In the genomic region with DNA sequence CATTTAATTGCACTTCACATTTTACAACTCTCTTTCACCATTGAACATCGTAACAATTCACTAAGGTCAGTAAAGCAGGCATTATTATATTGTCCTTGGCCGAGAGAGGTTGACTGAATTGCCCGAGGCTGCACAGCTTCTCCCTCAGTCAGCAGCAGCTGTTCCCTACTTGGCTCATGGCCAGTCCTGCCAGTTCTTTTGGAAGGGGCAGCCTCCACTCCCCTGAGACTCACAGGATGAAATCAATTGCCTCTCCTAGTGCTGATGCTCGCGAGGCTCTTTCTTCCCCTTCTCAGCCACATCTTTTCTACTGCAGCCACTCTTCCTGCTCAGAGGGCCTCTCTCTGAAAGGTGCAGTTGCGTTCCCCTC, we compare ENCODE assay signal across 9 cellular contexts.
DNase-seq lines count a peak whose midpoint lies in the region; ATAC-seq lines count a peak whose summit lies in the region.
"Had no signal": no experiment of that assay in that cellular context is flagged by ENCODE, and none has a peak within 500 bp of the region (broad histone marks: within the 10 kb centered on the region; RNA-seq: fewer than 3 reads in every experiment).

No MANE protein-coding gene starts in this region.

- peak overlapping the region; percentile 32 for H3K4me3 ChIP-seq in thymus (ENCODE audit: low read length)
- H3K4me3 ChIP-seq: SJSA1 had no signal

- no peaks in the 10 kb centered on the region for H3K36me3 ChIP-seq in thymus (ENCODE audit: control insufficient read depth, insufficient read depth)
- H3K36me3 ChIP-seq: SJSA1 had no signal

- no peaks in the 10 kb centered on the region for H3K36me3 Mint-ChIP-seq in activated naive CD4-positive, alpha-beta T cell treated with anti-CD3 and anti-CD28 coated beads, Interleukin-2, amount 50 U/mL, for 24 hours

- H3K4me1 Mint-ChIP-seq in activated naive CD4-positive, alpha-beta T cell treated with anti-CD3 and anti-CD28 coated beads, Interleukin-2, amount 50 U/mL, for 24 hours, result peaks cover 63% of the 10 kb centered on the region

- H3K27ac ChIP-seq in thymus (ENCODE audit: low read depth), result peak overlapping the region; percentile 21
- H3K27ac ChIP-seq: SJSA1 had no signal

- intact Hi-C loops in sciatic nerve (cut with DNase I), result no loop called here

- H3K9me3 Mint-ChIP-seq in activated naive CD4-positive, alpha-beta T cell treated with anti-CD3 and anti-CD28 coated beads, Interleukin-2, amount 50 U/mL, for 24 hours, result no peaks in the 10 kb centered on the region

- no peaks in the 10 kb centered on the region for H3K9me3 ChIP-seq in thymus (ENCODE audit: control insufficient read depth)

- H3K4me1 ChIP-seq in thymus (ENCODE audit: control insufficient read depth, insufficient read depth, low read length), result peaks cover 47% of the 10 kb centered on the region
- H3K4me1 ChIP-seq: SJSA1 had no signal

- WGBS in thymus, result 8% methylated on average over 6 of the region's 6 CpGs

- H3K27me3 ChIP-seq in thymus (ENCODE audit: control insufficient read depth, insufficient read depth), result no peaks in the 10 kb centered on the region

- no peaks in the 10 kb centered on the region for H3K27me3 Mint-ChIP-seq in activated naive CD4-positive, alpha-beta T cell treated with anti-CD3 and anti-CD28 coated beads, Interleukin-2, amount 50 U/mL, for 24 hours

- peak overlapping the region; percentile 19 for H3K27ac Mint-ChIP-seq in activated naive CD4-positive, alpha-beta T cell treated with anti-CD3 and anti-CD28 coated beads, Interleukin-2, amount 50 U/mL, for 24 hours

- H3K4me3 Mint-ChIP-seq in activated naive CD4-positive, alpha-beta T cell treated with anti-CD3 and anti-CD28 coated beads, Interleukin-2, amount 50 U/mL, for 24 hours, result peak overlapping the region; percentile 74

- ATAC-seq in HG03039 (IDR thresholded peaks at IDR 0.05; ENCODE audit: unreplicated experiment) (peak; percentile 17), GM18519 (IDR thresholded peaks at IDR 0.05; ENCODE audit: low FRiP score, unreplicated experiment) (no peak), sciatic nerve (no peak)

- no peak for DNase-seq in activated naive CD4-positive, alpha-beta T cell treated with anti-CD3 and anti-CD28 coated beads, Interleukin-2, amount 50 U/mL, for 16 hours
- DNase-seq in NCI-H446 treated with DMSO at 0.1 percent for 48 hours (lab: John Stamatoyannopoulos, UW) (peak; percentile 27), sciatic nerve (ENCODE audit: low spot score) (no peak), GOT3 (lab: John Stamatoyannopoulos, UW) (no peak)
